ENCODE assay signal across 8 cellular contexts in genomic region chr11:122882189-122882808, GRCh38. TPM values are rescaled to one million over a fixed set of nuclear protein-coding genes. Genes with fewer than 3 reads are reported as not detected.
A peak's percentile ranks its signal among the peaks of the same experiment; 100 is the strongest.
DNase-seq lines count a peak whose midpoint lies in the region; ATAC-seq and TF ChIP-seq lines count a peak whose summit lies in the region.

Gene JHY (plus strand): TSS chr11:122882759. CDS start chr11:122885850, 3,091 bp downstream.

- H2AFZ ChIP-seq in Karpas-422 (ENCODE audit: low read length): no peak within 1 kb of the TSS

- H4K20me1 ChIP-seq in Karpas-422 (ENCODE audit: insufficient read depth, low read depth, low read length): no peaks in the 10 kb centered on the region

- CTCF ChIA-PET in AG04450 (lab: Charles Lee): interaction anchor here (1.8 kb wide), 1 partner anchor 19 kb away, joined by 11 read pairs; no protein-coding TSS in a partner anchor

- H3K36me3 ChIP-seq in muscle layer of duodenum (ENCODE audit: control insufficient read depth in 1 of 2, insufficient read depth in 2 of 2, low read length in 2 of 2) (peaks cover 0 to 4% of the 10 kb centered on the region in 2 donors), Karpas-422 (ENCODE audit: insufficient read depth, low read length) (no peaks in the 10 kb centered on the region)

- H3K9me2 ChIP-seq in Karpas-422 (replicated peaks; ENCODE audit: insufficient read depth, low read length): no peaks in the 10 kb centered on the region

- H3K36me3 Mint-ChIP-seq in chondrocyte (ENCODE audit: low read depth): peaks cover 2% of the 10 kb centered on the region

- no peaks in the 10 kb centered on the region for H3K27me3 Mint-ChIP-seq in chondrocyte (ENCODE audit: low read depth)

- no peak within 1 kb of the TSS for H3K9ac ChIP-seq in Karpas-422 (ENCODE audit: low read length)

- H3K4me3 Mint-ChIP-seq in chondrocyte (ENCODE audit: unreplicated experiment): peak within 1 kb of the TSS; percentile 83

- TF ChIP-seq CTCF in AG04450 (IDR thresholded peaks at IDR 0.05; ENCODE audit: low read depth, low read length): no peak
- TF ChIP-seq CTCF in chondrocyte (IDR thresholded peaks at IDR 0.05): no peak

- peak within 1 kb of the TSS; percentile 95 for H3K27ac Mint-ChIP-seq in chondrocyte (ENCODE audit: unreplicated experiment)

- no peaks in the 10 kb centered on the region for H3K79me2 ChIP-seq in Karpas-422 (ENCODE audit: low read length)

- H3K4me3 ChIP-seq in AG04450 (ENCODE audit: low read depth, low read length): peak within 1 kb of the TSS; percentile 61
- peak within 1 kb of the TSS; percentile 67 to 81 for H3K4me3 ChIP-seq in muscle layer of duodenum (ENCODE audit: low read depth in 1 of 2, low read length in 2 of 2)
- no peak within 1 kb of the TSS for H3K4me3 ChIP-seq in Karpas-422 (ENCODE audit: low read length)

- POLR2A ChIA-PET in AG04450 (lab: Yijun Ruan, JAX): no interaction called here

- DNase-seq in AG04450 (ENCODE audit: low read depth, low spot score) (no peak), HuH-7 (ENCODE audit: low spot score) (peak; percentile 6), chondrocyte (ENCODE audit: low spot score) (no peak), Karpas-422 (no peak), globus pallidus (ENCODE audit: low spot score) (no peak)

- H3K4me2 ChIP-seq in Karpas-422 (ENCODE audit: low read depth, low read length, poor library complexity, severe bottlenecking): no peak within 1 kb of the TSS

- H3K4me1 ChIP-seq in muscle layer of duodenum (ENCODE audit: control insufficient read depth in 1 of 2, insufficient read depth in 2 of 2, low read length in 2 of 2): no peaks in the 10 kb centered on the region
- H3K4me1 ChIP-seq in Karpas-422 (ENCODE audit: low read length): no peaks in the 10 kb centered on the region

- peaks cover 19% of the 10 kb centered on the region for H3K4me1 Mint-ChIP-seq in chondrocyte (ENCODE audit: low read depth)

- H3K27me3 ChIP-seq in AG04450 (ENCODE audit: control insufficient read depth, insufficient read depth, low read length) (peaks cover 28% of the 10 kb centered on the region), muscle layer of duodenum (ENCODE audit: low read depth, low read length) (peaks cover 3% of the 10 kb centered on the region), Karpas-422 (ENCODE audit: low read length) (no peaks in the 10 kb centered on the region)

- H3K27ac ChIP-seq in AG04450 (ENCODE audit: low read depth, low read length): peak within 1 kb of the TSS; percentile 52
- H3K27ac ChIP-seq in muscle layer of duodenum (ENCODE audit: low read length): peak within 1 kb of the TSS; percentile 77
- H3K27ac ChIP-seq in Karpas-422 (ENCODE audit: low read length): no peak within 1 kb of the TSS

- no peaks in the 10 kb centered on the region for H3K9me3 ChIP-seq in AG04450 (ENCODE audit: control insufficient read depth, insufficient read depth, low read length)
- no peaks in the 10 kb centered on the region for H3K9me3 ChIP-seq in muscle layer of duodenum (ENCODE audit: control insufficient read depth in 1 of 2, low read length in 2 of 2)
- no peaks in the 10 kb centered on the region for H3K9me3 ChIP-seq in Karpas-422 (ENCODE audit: low read length)

- H3K9me3 Mint-ChIP-seq in chondrocyte (ENCODE audit: low read depth): no peaks in the 10 kb centered on the region

- ATAC-seq in GM21360 (IDR thresholded peaks at IDR 0.05; ENCODE audit: unreplicated experiment) (no peak), GM19328 (IDR thresholded peaks at IDR 0.05; ENCODE audit: unreplicated experiment) (no peak)

RNA-seq across cellular contexts. Expression of gene JHY, which starts in this region (rescaled TPM):
- polyA plus RNA-seq in AG04450 (2011; rRNA removed): 0.82 and 1.4 TPM in 2 replicates
- 0.51 and 0.87 TPM in 2 replicates for polyA minus RNA-seq in AG04450 (2011; rRNA and poly(A)+ RNA removed)
- 7.4 to 7.8 TPM (median 7.7 TPM) in 3 replicates for total RNA-seq in chondrocyte
- not detected in 2 replicates for total RNA-seq in Karpas-422 (2014; rRNA removed; shearing (Covaris generic); ENCODE audit: low replicate concordance)
